Comparison of ENCODE assay signal across 18 cellular contexts in genomic region chr4:6960154-6960553, GRCh38. TPM values are rescaled to one million over a fixed set of nuclear protein-coding genes. Genes with fewer than 3 reads are reported as not detected.
DNase-seq lines count a peak whose midpoint lies in the region; ATAC-seq lines count a peak whose summit lies in the region.
"Had no signal": no experiment of that assay in that cellular context is flagged by ENCODE, and none has a peak within 500 bp of the region (broad histone marks: within the 10 kb centered on the region; RNA-seq: fewer than 3 reads in every experiment).

No MANE protein-coding gene starts in this region.

- peak overlapping the region in 1 of 11 experiments; percentile 50; a peak in 1 of 22 replicates for H3K9ac ChIP-seq in BLaER1 treated with 17β-estradiol and CSF1 and Interleukin-3, amounts not matched to agents 10 nM and 100 nM
- no peak overlapping the region for H3K9ac ChIP-seq in neuronal stem cell (ENCODE audit: low read depth, low read length, poor library complexity)

- ATAC-seq in GM19463 (IDR thresholded peaks at IDR 0.05; ENCODE audit: unreplicated experiment), result no peak
- ATAC-seq in HG03469 (IDR thresholded peaks at IDR 0.05; ENCODE audit: unreplicated experiment), result no peak
- ATAC-seq in HG03025 (IDR thresholded peaks at IDR 0.05; ENCODE audit: low FRiP score, unreplicated experiment), result no peak

- no peak overlapping the region for H3K14ac ChIP-seq in neuronal stem cell (ENCODE audit: low read length)

- no peak overlapping the region for H3K4me3 ChIP-seq in BLaER1 treated with 17β-estradiol and CSF1 and Interleukin-3, amounts not matched to agents 10 nM and 100 nM
- no peak overlapping the region for H3K4me3 ChIP-seq in neuronal stem cell (ENCODE audit: low read length in 2 of 2)

- no peaks in the 10 kb centered on the region for H3K27me3 ChIP-seq in BLaER1 treated with 17β-estradiol and CSF1 and Interleukin-3, amounts not matched to agents 10 nM and 100 nM
- H3K27me3 ChIP-seq in neuronal stem cell (ENCODE audit: control insufficient read depth in 3 of 3, insufficient read depth in 3 of 3, low read depth in 1 of 3, low read length in 3 of 3), result no peaks in the 10 kb centered on the region

- no peak overlapping the region for H2BK5ac ChIP-seq in neuronal stem cell (ENCODE audit: low read length)

- H4K20me1 ChIP-seq in BLaER1 treated with 17β-estradiol and CSF1 and Interleukin-3, amounts not matched to agents 10 nM and 100 nM, result peaks cover 99 to 100% (median 100%) of the 10 kb centered on the region in 11 experiments

- H2BK12ac ChIP-seq in neuronal stem cell (ENCODE audit: low read length), result no peak overlapping the region

- DNase-seq in DMS 273 (lab: John Stamatoyannopoulos, UW; ENCODE audit: unreplicated experiment) (peak; percentile 42), DMS 273 treated with DMSO at 0.1 percent for 48 hours (lab: John Stamatoyannopoulos, UW) (no peak), caudate nucleus (lab: John Stamatoyannopoulos, UW) (peak in 5 of 61 donors; percentile 25 to 42 (median 32)), neuronal stem cell (ENCODE audit: low spot score) (no peak)
- DNase-seq: C1 segment of cervical spinal cord; Calu3; CD4-positive, alpha-beta T cell; DMS153; DMS79 treated with DMSO at 0.1 percent for 48 hours; EL; HCEC 1CT; HFFc6; KG1 had no signal

- H2BK120ac ChIP-seq in neuronal stem cell (ENCODE audit: low read depth, low read length), result no peak overlapping the region

- no peak overlapping the region for H4K91ac ChIP-seq in neuronal stem cell (ENCODE audit: low read depth, low read length, poor library complexity)

- H3K23ac ChIP-seq in neuronal stem cell (ENCODE audit: low read depth, low read length, poor library complexity), result no peak overlapping the region

- H3K79me1 ChIP-seq in neuronal stem cell (ENCODE audit: low read depth, low read length), result peaks cover 5% of the 10 kb centered on the region

- H2BK15ac ChIP-seq in neuronal stem cell (ENCODE audit: low read length), result no peak overlapping the region

- WGBS in neuronal stem cell (ENCODE audit: extremely low coverage in 2 of 2, insufficient read length in 2 of 2, insufficient replicate concordance in 1 of 2), 2 donors, result no CpG with 5 or more reads among the region's 4 CpGs

- H3K4me1 ChIP-seq in BLaER1 treated with 17β-estradiol and CSF1 and Interleukin-3, amounts not matched to agents 10 nM and 100 nM, result peaks cover 96 to 100% (median 100%) of the 10 kb centered on the region in 10 experiments
- H3K4me1 ChIP-seq in neuronal stem cell (ENCODE audit: control insufficient read depth in 2 of 2, insufficient read depth in 1 of 2, low read depth in 1 of 2, low read length in 2 of 2), result peaks cover 29 to 36% of the 10 kb centered on the region in 2 donors

- H3K36me3 ChIP-seq in BLaER1 treated with 17β-estradiol and CSF1 and Interleukin-3, amounts not matched to agents 10 nM and 100 nM, result peaks cover 39 to 82% (median 60%) of the 10 kb centered on the region in 11 experiments
- H3K36me3 ChIP-seq in neuronal stem cell (replicated peaks in 1 of 2; ENCODE audit: control insufficient read depth in 2 of 2, insufficient read depth in 2 of 2, low read length in 2 of 2), result no peaks in the 10 kb centered on the region

- H3K18ac ChIP-seq in neuronal stem cell (ENCODE audit: low read length), result no peak overlapping the region

- H3K4ac ChIP-seq in neuronal stem cell (ENCODE audit: low read length), result no peak overlapping the region

- no peaks in the 10 kb centered on the region for H3K9me3 ChIP-seq in BLaER1 treated with 17β-estradiol and CSF1 and Interleukin-3, amounts not matched to agents 10 nM and 100 nM (replicated peaks in 1 of 11)
- no peaks in the 10 kb centered on the region for H3K9me3 ChIP-seq in neuronal stem cell (replicated peaks in 1 of 2; ENCODE audit: control insufficient read depth in 2 of 2, insufficient read depth in 1 of 2, low read depth in 1 of 2, low read length in 2 of 2)

- H3K4me2 ChIP-seq in BLaER1 treated with 17β-estradiol and CSF1 and Interleukin-3, amounts not matched to agents 10 nM and 100 nM, result peak overlapping the region; percentile 36 to 85 (median 72); a peak in 19 of 22 replicates
- no peak overlapping the region for H3K4me2 ChIP-seq in neuronal stem cell (ENCODE audit: insufficient read depth, low read length, poor library complexity, severe bottlenecking)

- H2AFZ ChIP-seq in neuronal stem cell (ENCODE audit: low read length), result no peak overlapping the region

- no peak overlapping the region for H4K8ac ChIP-seq in neuronal stem cell (ENCODE audit: low read depth, low read length)

- H2AK5ac ChIP-seq in neuronal stem cell (ENCODE audit: low read depth, low read length), result peak overlapping the region; percentile 16

- H3K27ac ChIP-seq in BLaER1 treated with 17β-estradiol and CSF1 and Interleukin-3, amounts not matched to agents 10 nM and 100 nM, result no peak overlapping the region
- peak overlapping the region; percentile 22 for H3K27ac ChIP-seq in caudate nucleus (ENCODE audit: low read depth, low read length)
- no peak overlapping the region for H3K27ac ChIP-seq in neuronal stem cell (replicated peaks; ENCODE audit: low read length)
- H3K27ac ChIP-seq: 22Rv1 had no signal

RNA-seq across cellular contexts. Expression of gene TBC1D14, which starts 50.5 kb away (rescaled TPM):
- polyA plus RNA-seq in neuronal stem cell (2013, experiment 1 of 2), result 33.1 TPM
- polyA plus RNA-seq in neuronal stem cell (2013, experiment 2 of 2), result 33.3 TPM
